ENCODE assay signal across 8 cellular contexts in genomic region chr4:36242629-36243354, GRCh38. TPM values are rescaled to one million over a fixed set of nuclear protein-coding genes. Genes with fewer than 3 reads are reported as not detected.
A peak's percentile ranks its signal among the peaks of the same experiment; 100 is the strongest.
DNase-seq lines count a peak whose midpoint lies in the region; ATAC-seq, FAIRE-seq and TF ChIP-seq lines count a peak whose summit lies in the region.

No MANE protein-coding gene starts in this region.

- H3K4me3 Mint-ChIP-seq in T-cell (peak overlapping the region; percentile 90 to 96 (median 90)), HFFc6 (no peak overlapping the region)

- H3K36me3 Mint-ChIP-seq in T-cell (peaks cover 19% of the 10 kb centered on the region), HFFc6 (ENCODE audit: low read depth) (peaks cover 4% of the 10 kb centered on the region; the same call in 1 of the 2 replicates)

- H3K27ac Mint-ChIP-seq in T-cell, result peak overlapping the region; percentile 92 to 94
- H3K27ac Mint-ChIP-seq in HFFc6, result no peak overlapping the region

- no peak for TF ChIP-seq POLR2A in GM12891 (IDR thresholded peaks at IDR 0.05; ENCODE audit: low read depth, low read length)

- CTCF ChIA-PET in T-cell (lab: Charles Lee), result interaction anchor here (0.5 to 2.4 kb wide), 19 partner anchors 10 to 157 kb away, joined by 3 to 9 read pairs (median 4); no protein-coding TSS in a partner anchor

- H3K4me3 ChIP-seq in fibroblast of lung (replicated peaks in 1 of 4; ENCODE audit: control extremely low read depth in 1 of 4, insufficient read depth in 1 of 4, low read depth in 3 of 4, low read length in 4 of 4) (no peak overlapping the region), retinal pigment epithelial cell (ENCODE audit: low read length) (peak overlapping the region; percentile 93)

- H3K9me3 Mint-ChIP-seq in T-cell, result peaks cover 0 to 5% (median 4%) of the 10 kb centered on the region in 3 donors
- peaks cover 37% of the 10 kb centered on the region for H3K9me3 Mint-ChIP-seq in HFFc6

- H3K4me1 Mint-ChIP-seq in T-cell (peaks cover 51 to 75% (median 60%) of the 10 kb centered on the region in 3 donors), HFFc6 (ENCODE audit: low read depth) (no peaks in the 10 kb centered on the region)

- no peaks in the 10 kb centered on the region for H3K9me3 ChIP-seq in fibroblast of lung (ENCODE audit: control insufficient read depth, insufficient read depth, low read depth, low read length)

- H3K4me1 ChIP-seq in fibroblast of lung (ENCODE audit: control insufficient read depth, extremely low read depth, insufficient read depth, low read length), result no peaks in the 10 kb centered on the region

- peak; percentile 56 for FAIRE-seq in GM12891 (lab: Jason Lieb, UNC)

- POLR2A ChIA-PET in T-cell (lab: Charles Lee), result interaction anchor here (0.6 to 2.5 kb wide), 19 partner anchors 10 to 354 kb away, joined by 3 to 15 read pairs (median 4); partner anchors contain the start of gene DTHD1 (in 1 of the 2)

- H3K27me3 Mint-ChIP-seq in T-cell, result no peaks in the 10 kb centered on the region
- peaks cover 2% of the 10 kb centered on the region; the same call in 1 of the 2 replicates for H3K27me3 Mint-ChIP-seq in HFFc6 (ENCODE audit: insufficient read depth)

- H2AFZ ChIP-seq in fibroblast of lung (ENCODE audit: low read length), result no peak overlapping the region

- H3K27ac ChIP-seq in fibroblast of lung (ENCODE audit: insufficient read depth, low read length), result no peak overlapping the region

- H4K20me1 ChIP-seq in fibroblast of lung (ENCODE audit: control insufficient read depth, extremely low read depth, insufficient read depth, low read length), result no peaks in the 10 kb centered on the region

- DNase-seq in GM12891 (ENCODE audit: insufficient read length, low spot score) (no peak), T-cell (no peak), fibroblast of lung (ENCODE audit: low read depth in 2 of 2) (peak; percentile 3 to 45), retinal pigment epithelial cell (ENCODE audit: low read depth) (no peak), HFFc6 (no peak), NCI-H1105 (lab: John Stamatoyannopoulos, UW) (no peak), NCI-H1930 (lab: John Stamatoyannopoulos, UW) (no peak)
- no peak for DNase-seq in NK-92 treated with Interleukin-12 subunit alpha and Interleukin-12 subunit beta, amount 100 ng/mL, for 24 hours (lab: John Stamatoyannopoulos, UW)

- TF ChIP-seq CTCF in fibroblast of lung (conservative IDR thresholded peaks at IDR 0.05 in 1 of 2, IDR thresholded peaks at IDR 0.05 in 1 of 2; ENCODE audit: low read depth in 1 of 2, low read length in 2 of 2) (no peak), retinal pigment epithelial cell (conservative IDR thresholded peaks at IDR 0.05; ENCODE audit: low read depth, low read length) (no peak), HFFc6 (IDR thresholded peaks at IDR 0.05) (no peak)

- H3K27me3 ChIP-seq in fibroblast of lung (ENCODE audit: control insufficient read depth, insufficient read depth, low read length), result no peaks in the 10 kb centered on the region

- no peaks in the 10 kb centered on the region for H3K36me3 ChIP-seq in fibroblast of lung (ENCODE audit: control insufficient read depth, insufficient read depth, low read length)

- no peak for ATAC-seq in T-cell (replicated peaks in 1 of 4)

- no peaks in the 10 kb centered on the region for H3K79me2 ChIP-seq in fibroblast of lung (ENCODE audit: control insufficient read depth, insufficient read depth, low read length)

- H3K9ac ChIP-seq in fibroblast of lung (ENCODE audit: insufficient read depth, low read length), result no peak overlapping the region

- H3K4me2 ChIP-seq in fibroblast of lung (ENCODE audit: extremely low read depth, insufficient read depth, low read length), result no peak overlapping the region

TF ChIP-seq in GM12891, 5 proteins besides CTCF, POLR2A, EP300 and RAD21:
- TF ChIP-seq POU2F2 (IDR thresholded peaks at IDR 0.05; ENCODE audit: low read depth, low read length) (no peak), TAF1 (IDR thresholded peaks at IDR 0.05; ENCODE audit: low read depth, low read length) (no peak), POLR2AphosphoS5 (IDR thresholded peaks at IDR 0.05; ENCODE audit: low read depth, low read length) (no peak), SPI1 (IDR thresholded peaks at IDR 0.05; ENCODE audit: low read depth, low read length) (no peak)

RNA-seq across cellular contexts. Expression of gene ARAP2, which starts 1.5 kb away (rescaled TPM):
- 8.5 TPM for polyA plus RNA-seq in GM12891 (2012; ENCODE audit: low read depth, missing spikeins)
- 10 to 100 TPM; 41.2 to 94.3 (median 61.0) TPM for total RNA-seq in T-cell
- total RNA-seq in fibroblast of lung, result 2.3 and 3.0 TPM in 2 replicates
- 0.05 and 0.11 TPM in 2 replicates for polyA plus RNA-seq in fibroblast of lung
- 0.03 TPM in 1 of 2 replicates, not detected in the other for polyA plus RNA-seq in fibroblast of lung (2012)
- polyA minus RNA-seq in fibroblast of lung (ENCODE audit: low replicate concordance), result not detected in 2 replicates
- total RNA-seq in HFFc6 (2021; fragmentation: NEBNext Ultra II Directional; extraction: Animal tissue kit (Norgen Biotek cat#: 25700)), result not detected

RNA-seq across cellular contexts. Expression of gene DTHD1, which starts 38.6 kb away (rescaled TPM):
- 0.71 TPM for polyA plus RNA-seq in GM12891 (2012; ENCODE audit: low read depth, missing spikeins)
- 1 to 10 TPM in 4 of 5 donors, under 1 TPM in 1; 0.79 to 7.9 (median 2.5) TPM for total RNA-seq in T-cell
- not detected in 2 replicates for total RNA-seq in fibroblast of lung
- not detected in 2 replicates for polyA plus RNA-seq in fibroblast of lung
- not detected in 2 replicates for polyA plus RNA-seq in fibroblast of lung (2012)
- polyA minus RNA-seq in fibroblast of lung (ENCODE audit: low replicate concordance), result not detected in 2 replicates
- total RNA-seq in HFFc6 (2021; fragmentation: NEBNext Ultra II Directional; extraction: Animal tissue kit (Norgen Biotek cat#: 25700)), result not detected

Comparison
In these comparisons a context has a peak if more than half of its experiments do, and no peak if none do; other contexts are left out.
1. DNase-seq: peak in fibroblast of lung (2 of 2); none in GM12891 (single experiment), T-cell (0 of 34), retinal pigment epithelial cell (single experiment), NK-92 treated with Interleukin-12 subunit alpha and Interleukin-12 subunit beta, amount 100 ng/mL, for 24 hours (single experiment), HFFc6 (single experiment), NCI-H1105 (single experiment) and NCI-H1930 (0 of 2).
2. RNA of gene ARAP2, which starts 1.5 kb away (total RNA-seq): 41.2 to 94.3 TPM in T-cell; 2.3 to 3.0 TPM in fibroblast of lung and not detected in HFFc6; every median in the first group is over 10 times any median in the second.